In genomic region chr3:195261925-195262324, GRCh38 we compare ENCODE assay signal across 10 cellular contexts.
"Had no signal": no experiment of that assay in that cellular context is flagged by ENCODE, and none has a peak within 500 bp of the region (broad histone marks: within the 10 kb centered on the region; RNA-seq: fewer than 3 reads in every experiment).

No MANE protein-coding gene starts in this region.

- H3K27ac ChIP-seq: GM23248, KMS-11 had no signal

- H3K4me3 ChIP-seq: GM23248, HAP-1 had no signal

- FAIRE-seq: HTR-8/SVneo had no signal

- H3K9ac ChIP-seq: GM23248, KMS-11 had no signal

- DNase-seq: GM23248, GOT3, H7, IMR-90, Karpas-422, KBM-7 had no signal

- H2AFZ ChIP-seq: GM23248 had no signal

- H3K4me2 ChIP-seq: KMS-11 had no signal

- ATAC-seq: HCT116 had no signal

- H3K9me3 ChIP-seq: HAP-1 had no signal
